8 cellular contexts compared by ENCODE assay signal in genomic region chr4:72468904-72469502, GRCh38.
DNase-seq lines count a peak whose midpoint lies in the region; ATAC-seq, FAIRE-seq and TF ChIP-seq lines count a peak whose summit lies in the region.

No MANE protein-coding gene starts in this region.

- H3K4me1 Mint-ChIP-seq in T-helper 2 cell treated with Interferon-gamma antibody and Interleukin-4, amounts not matched to agents 5 μg/mL and 100 μg/mL, for 36 hours (ENCODE audit: low read depth): no peaks in the 10 kb centered on the region

- BruUV-seq in GM12878 (replicated peaks; lab: Mats Ljungman, UMichigan): no TSS peak

- H3K9me3 ChIP-seq in DND-41 (ENCODE audit: insufficient read depth, low read length, severe bottlenecking): no peaks in the 10 kb centered on the region
- no peaks in the 10 kb centered on the region for H3K9me3 ChIP-seq in GM12878 (replicated peaks; ENCODE audit: control insufficient read depth, insufficient read depth, low read length)

- peak; percentile 22; the same call in 1 of the 2 replicates for TF ChIP-seq RAD21 in GM12878 (IDR thresholded peaks at IDR 0.05; ENCODE audit: insufficient read depth, low read depth, low read length)

- no peak overlapping the region for H3K27ac ChIP-seq in DND-41 (ENCODE audit: low read length)
- no peak overlapping the region for H3K27ac ChIP-seq in GM12878 (ENCODE audit: control insufficient read depth, insufficient read depth)
- H3K27ac ChIP-seq in mesendoderm (ENCODE audit: low read depth, low read length): no peak overlapping the region

- no peak for TF ChIP-seq EP300 in GM12878 (IDR thresholded peaks at IDR 0.05; ENCODE audit: borderline replicate concordance in 1 of 2, control insufficient read depth in 1 of 2, low read depth in 2 of 2, low read length in 2 of 2)

- in situ Hi-C loops in GM12878 (cut with MboI): no loop called here

- no peak overlapping the region for H3K4ac ChIP-seq in mesendoderm (ENCODE audit: low read depth, low read length)

- RAD21 ChIA-PET in GM12878 (lab: Charles Lee; ENCODE audit: unreplicated experiment): interaction anchor here (1.3 to 1.5 kb wide), 2 partner anchors 142 kb away, joined by 4 to 5 read pairs; no protein-coding TSS in a partner anchor

- no peak overlapping the region for H3K4me3 Mint-ChIP-seq in T-helper 2 cell treated with Interferon-gamma antibody and Interleukin-4, amounts not matched to agents 5 μg/mL and 100 μg/mL, for 36 hours

- H3K4me3 ChIP-seq in DND-41 (ENCODE audit: low read depth in 1 of 2, low read length in 2 of 2) (no peak overlapping the region), GM12878 (no peak overlapping the region), mesendoderm (ENCODE audit: low read length) (no peak overlapping the region)

- H4K5ac ChIP-seq in mesendoderm (ENCODE audit: low read length): no peak overlapping the region

- intact Hi-C loops in GM12878 (cut with micrococcal nuclease; ENCODE audit: unreplicated experiment): loop anchor here (1.0 kb wide), 1 partner anchor 143 kb away; no protein-coding TSS in a partner anchor

- TF ChIP-seq CTCF in DND-41 (IDR thresholded peaks at IDR 0.05; ENCODE audit: borderline replicate concordance, extremely low read depth, low read length, poor library complexity, severe bottlenecking): peak; percentile 63
- peak in 2 of 3 experiments; percentile 30 to 44; a peak in 4 of 6 replicates for TF ChIP-seq CTCF in GM12878 (IDR thresholded peaks at IDR 0.05 in 2 of 3, conservative IDR thresholded peaks at IDR 0.05 in 1 of 3; ENCODE audit: control insufficient read depth in 2 of 3, extremely low read depth in 1 of 3, insufficient read depth in 1 of 3, low read depth in 3 of 3, low read length in 3 of 3)

- no peaks in the 10 kb centered on the region for H4K20me1 ChIP-seq in DND-41 (ENCODE audit: insufficient read depth, low read length)
- no peaks in the 10 kb centered on the region for H4K20me1 ChIP-seq in GM12878 (ENCODE audit: control insufficient read depth, insufficient read depth)

- H4K8ac ChIP-seq in mesendoderm (ENCODE audit: low read depth, low read length): no peak overlapping the region

- no peak overlapping the region for H2AK5ac ChIP-seq in mesendoderm (ENCODE audit: low read length)

- SMC1A ChIA-PET in GM12878 (lab: Charles Lee; ENCODE audit: uncharacterized antibody, unreplicated experiment): no interaction called here

- no peak for TF ChIP-seq POLR2A in GM12878 (IDR thresholded peaks at IDR 0.05; ENCODE audit: low read depth, low read length)

- H3K9ac ChIP-seq in DND-41 (ENCODE audit: low read depth, low read length): no peak overlapping the region
- no peak overlapping the region for H3K9ac ChIP-seq in GM12878 (ENCODE audit: control insufficient read depth, insufficient read depth, low read length)
- no peak overlapping the region for H3K9ac ChIP-seq in mesendoderm (ENCODE audit: low read length)

- FAIRE-seq in GM12878 (lab: Jason Lieb, UNC): no peak

- peak overlapping the region; percentile 0 for H2BK15ac ChIP-seq in mesendoderm (replicated peaks; ENCODE audit: low read depth)

- CTCF ChIA-PET in GM12878 (lab: Yijun Ruan, JAX): interaction anchor here (1.1 to 2.7 kb wide), 4 partner anchors 142 to 173 kb away, joined by 3 to 10 read pairs (median 6); no protein-coding TSS in a partner anchor

- no peaks in the 10 kb centered on the region for H3K9me3 Mint-ChIP-seq in T-helper 2 cell treated with Interferon-gamma antibody and Interleukin-4, amounts not matched to agents 5 μg/mL and 100 μg/mL, for 36 hours

- no peak overlapping the region for H2AFZ ChIP-seq in DND-41 (ENCODE audit: low read depth, low read length)
- no peak overlapping the region for H2AFZ ChIP-seq in GM12878 (ENCODE audit: control insufficient read depth, low read depth, low read length)

- H2BK5ac ChIP-seq in mesendoderm (ENCODE audit: low read length): no peak overlapping the region

- H2BK120ac ChIP-seq in mesendoderm (ENCODE audit: low read depth, low read length): no peak overlapping the region

- H3K36me3 ChIP-seq in DND-41 (ENCODE audit: insufficient read depth, low read length) (no peaks in the 10 kb centered on the region), GM12878 (ENCODE audit: control insufficient read depth in 2 of 2, insufficient read depth in 2 of 2, low read length in 1 of 2) (no peaks in the 10 kb centered on the region), mesendoderm (ENCODE audit: control insufficient read depth, insufficient read depth, low read length) (no peaks in the 10 kb centered on the region)

- no peaks in the 10 kb centered on the region for H3K79me1 ChIP-seq in mesendoderm (ENCODE audit: low read length)

- no peak overlapping the region for H3K23ac ChIP-seq in mesendoderm (ENCODE audit: low read length)

- no peak overlapping the region for H3K4me2 ChIP-seq in DND-41 (ENCODE audit: insufficient read depth, low read length)
- H3K4me2 ChIP-seq in GM12878 (ENCODE audit: control insufficient read depth, insufficient read depth): no peak overlapping the region
- no peak overlapping the region for H3K4me2 ChIP-seq in mesendoderm (ENCODE audit: low read length)

- no peaks in the 10 kb centered on the region for H3K36me3 Mint-ChIP-seq in T-helper 2 cell treated with Interferon-gamma antibody and Interleukin-4, amounts not matched to agents 5 μg/mL and 100 μg/mL, for 36 hours (ENCODE audit: low read depth)

- H3K27me3 ChIP-seq in DND-41 (ENCODE audit: insufficient read depth, low read length, poor library complexity) (no peaks in the 10 kb centered on the region), GM12878 (replicated peaks in 1 of 2; ENCODE audit: control insufficient read depth in 2 of 2, insufficient read depth in 2 of 2, low read length in 1 of 2) (no peaks in the 10 kb centered on the region), mesendoderm (ENCODE audit: insufficient read depth, low read length, poor library complexity) (no peaks in the 10 kb centered on the region)

- ATAC-seq in DND-41 (ENCODE audit: insufficient read depth, low read depth) (no peak), GM12878 (no peak), HG02938 (IDR thresholded peaks at IDR 0.05; ENCODE audit: unreplicated experiment) (no peak), HG02840 (IDR thresholded peaks at IDR 0.05; ENCODE audit: low FRiP score, unreplicated experiment) (no peak), GM21360 (IDR thresholded peaks at IDR 0.05; ENCODE audit: unreplicated experiment) (no peak)

- H3K79me2 ChIP-seq in DND-41 (ENCODE audit: insufficient read depth, low read length) (no peaks in the 10 kb centered on the region), GM12878 (ENCODE audit: control insufficient read depth, insufficient read depth, low read length) (no peaks in the 10 kb centered on the region), mesendoderm (ENCODE audit: control insufficient read depth, insufficient read depth, low read length) (no peaks in the 10 kb centered on the region)

- H3K18ac ChIP-seq in mesendoderm (ENCODE audit: low read length): no peak overlapping the region

- no peak overlapping the region for H3K56ac ChIP-seq in mesendoderm (ENCODE audit: low read length)

- no peak for DNase-seq in DND-41
- peak; percentile 35 to 39 for DNase-seq in Kasumi-1 (lab: John Stamatoyannopoulos, UW)
- DNase-seq in GM12878 (ENCODE audit: low read depth, low spot score): no peak
- DNase-seq in mesendoderm: peak; percentile 35
- DNase-seq in T-helper 2 cell treated with Interferon-gamma antibody and Interleukin-4, amounts not matched to agents 5 μg/mL and 100 μg/mL, for 36 hours (ENCODE audit: low spot score): no peak

- POLR2A ChIA-PET in GM12878 (lab: Charles Lee): no interaction called here

- H3K4me1 ChIP-seq in DND-41 (ENCODE audit: insufficient read depth, low read length) (no peaks in the 10 kb centered on the region), GM12878 (ENCODE audit: control insufficient read depth, insufficient read depth, low read length) (no peaks in the 10 kb centered on the region), mesendoderm (ENCODE audit: control insufficient read depth, low read depth, low read length) (no peaks in the 10 kb centered on the region)

- H3K27me3 Mint-ChIP-seq in T-helper 2 cell treated with Interferon-gamma antibody and Interleukin-4, amounts not matched to agents 5 μg/mL and 100 μg/mL, for 36 hours (ENCODE audit: low read depth): no peaks in the 10 kb centered on the region

- 0% methylated on average over 1 of the region's 1 CpG for WGBS in GM12878 (ENCODE audit: insufficient coverage, insufficient replicate concordance, low lambda C conversion rate, missing lambda C conversion rate)
- no CpG with 5 or more reads among the region's 1 CpG for WGBS in mesendoderm (ENCODE audit: extremely low coverage, insufficient coverage, low lambda C conversion rate)

- H3K27ac Mint-ChIP-seq in T-helper 2 cell treated with Interferon-gamma antibody and Interleukin-4, amounts not matched to agents 5 μg/mL and 100 μg/mL, for 36 hours: no peak overlapping the region

TF ChIP-seq in GM12878, 131 proteins besides CTCF, POLR2A, EP300 and RAD21:
- TF ChIP-seq SMC3 (IDR thresholded peaks at IDR 0.05; ENCODE audit: borderline replicate concordance, low read length): 0 out of 2 replicates have a peak, but pooled peaks have one; percentile 7
- no peak for TF ChIP-seq RB1 (IDR thresholded peaks at IDR 0.05; ENCODE audit: borderline replicate concordance)
TF ChIP-seq in GM12878: peak in this region for 1.

Comparison
In these comparisons a context has a peak if more than half of its experiments do, and no peak if none do; other contexts are left out.
1. DNase-seq: peak in Kasumi-1 (2 of 2) and mesendoderm (single experiment); none in DND-41 (single experiment), GM12878 (single experiment) and T-helper 2 cell treated with Interferon-gamma antibody and Interleukin-4, amounts not matched to agents 5 μg/mL and 100 μg/mL, for 36 hours (single experiment).